1 cellular context compared by ENCODE assay signal in genomic region chr3:147940400-147940799, GRCh38.
TF ChIP-seq lines count a peak whose summit lies in the region.

No MANE protein-coding gene starts in this region.

TF ChIP-seq in HCT116, 20 proteins besides CTCF, POLR2A, EP300 and RAD21 (continued from another document):
- no peak for TF ChIP-seq ZBTB33 (IDR thresholded peaks at IDR 0.05; ENCODE audit: extremely low read depth, insufficient replicate concordance, low read length)
